In genomic region chr6:137879885-137880430, GRCh38 we compare ENCODE assay signal across 18 cellular contexts. TPM values are rescaled to one million over a fixed set of nuclear protein-coding genes. Genes with fewer than 3 reads are reported as not detected.
DNase-seq lines count a peak whose midpoint lies in the region; ATAC-seq, FAIRE-seq and TF ChIP-seq lines count a peak whose summit lies in the region.
"Had no signal": no experiment of that assay in that cellular context is flagged by ENCODE, and none has a peak within 500 bp of the region (broad histone marks: within the 10 kb centered on the region; RNA-seq: fewer than 3 reads in every experiment).

No MANE protein-coding gene starts in this region.

- no peak for TF ChIP-seq EP300 in GM12878 (IDR thresholded peaks at IDR 0.05; ENCODE audit: borderline replicate concordance in 1 of 2, control insufficient read depth in 1 of 2, low read depth in 2 of 2, low read length in 2 of 2)

- H3K36me3 Mint-ChIP-seq in activated CD4-positive, alpha-beta T cell treated with anti-CD3 and anti-CD28 coated beads for 36 hours (ENCODE audit: low read depth) = peaks cover 94% of the 10 kb centered on the region

- H3K27ac ChIP-seq in GM12878 (ENCODE audit: control insufficient read depth, insufficient read depth) (no peak overlapping the region), rectal smooth muscle tissue (ENCODE audit: low read depth, low read length) (peak overlapping the region; percentile 36)
- H3K27ac ChIP-seq: ascending aorta, neural progenitor cell had no signal

- no peaks in the 10 kb centered on the region for H3K27me3 Mint-ChIP-seq in activated CD4-positive, alpha-beta T cell treated with anti-CD3 and anti-CD28 coated beads for 36 hours

- CTCF ChIA-PET in activated CD4-positive, alpha-beta T cell treated with anti-CD3 and anti-CD28 coated beads for 36 hours (lab: Charles Lee) = interaction anchor here (0.5 to 3.0 kb wide), 10 partner anchors 8 to 125 kb away, joined by 3 to 15 read pairs (median 4); partner anchors contain the start of gene TNFAIP3
- CTCF ChIA-PET in GM12878 (lab: Yijun Ruan, JAX) = interaction anchor here (0.9 to 24.0 kb wide), 9 partner anchors 9 to 172 kb away, joined by 3 to 712 read pairs (median 5); no protein-coding TSS in a partner anchor

- POLR2A ChIA-PET in activated CD4-positive, alpha-beta T cell treated with anti-CD3 and anti-CD28 coated beads for 36 hours (lab: Charles Lee) = interaction anchor here (0.6 to 1.5 kb wide), 4 partner anchors 9 to 163 kb away, joined by 3 to 8 read pairs (median 4); no protein-coding TSS in a partner anchor
- POLR2A ChIA-PET in GM12878 (lab: Charles Lee) = interaction anchor here (1.0 to 3.3 kb wide), 10 partner anchors 9 to 47 kb away, joined by 3 to 20 read pairs (median 4); no protein-coding TSS in a partner anchor

- no peak for DNase-seq in activated CD4-positive, alpha-beta T cell treated with anti-CD3 and anti-CD28 coated beads for 36 hours
- no peak for DNase-seq in activated CD4-positive, alpha-beta T cell treated with anti-CD3 and anti-CD28 coated beads, Interleukin-2, amount 50 U/mL, for 4 hours
- peak; percentile 69 for DNase-seq in H7
- DNase-seq in GM12878 (ENCODE audit: low read depth, low spot score) = no peak
- DNase-seq in OCI-M2 (lab: John Stamatoyannopoulos, UW; ENCODE audit: unreplicated experiment) = no peak
- DNase-seq in SKM-1 treated with dmso at 0.1 percent for 144 hours (lab: John Stamatoyannopoulos, UW; ENCODE audit: unreplicated experiment) = no peak
- DNase-seq in DMS79 treated with DMSO at 0.1 percent for 48 hours (lab: John Stamatoyannopoulos, UW) = no peak
- DNase-seq: 8988T, mesenchymal stem cell, NCI-H1048, NCI-H2107, NCI-H748 treated with DMSO at 0.1 percent for 48 hours had no signal

- TF ChIP-seq RAD21 in GM12878 (IDR thresholded peaks at IDR 0.05; ENCODE audit: insufficient read depth, low read depth, low read length) = no peak

- H3K9ac ChIP-seq in GM12878 (ENCODE audit: control insufficient read depth, insufficient read depth, low read length) = peak overlapping the region; percentile 26
- no peak overlapping the region for H3K9ac ChIP-seq in rectal smooth muscle tissue (ENCODE audit: low read length)
- H3K9ac ChIP-seq: neural progenitor cell had no signal

- peaks cover 5% of the 10 kb centered on the region for H3K9me3 Mint-ChIP-seq in activated CD4-positive, alpha-beta T cell treated with anti-CD3 and anti-CD28 coated beads for 36 hours (ENCODE audit: low read depth)
- H3K9me3 Mint-ChIP-seq: neural progenitor cell had no signal

- H3K36me3 ChIP-seq in H7 (replicated peaks; ENCODE audit: control insufficient read depth, insufficient read depth, low read length) (peaks cover 2% of the 10 kb centered on the region; the same call in 1 of the 2 replicates), GM12878 (ENCODE audit: control insufficient read depth in 2 of 2, insufficient read depth in 2 of 2, low read length in 1 of 2) (peaks cover 45 to 71% of the 10 kb centered on the region in 2 experiments), rectal smooth muscle tissue (ENCODE audit: control insufficient read depth, insufficient read depth, low read length) (peaks cover 61% of the 10 kb centered on the region)

- TF ChIP-seq CTCF in GM12878 (IDR thresholded peaks at IDR 0.05 in 2 of 3, conservative IDR thresholded peaks at IDR 0.05 in 1 of 3; ENCODE audit: control insufficient read depth in 2 of 3, extremely low read depth in 1 of 3, insufficient read depth in 1 of 3, low read depth in 3 of 3, low read length in 3 of 3) = no peak

- RAD21 ChIA-PET in GM12878 (lab: Charles Lee; ENCODE audit: unreplicated experiment) = interaction anchor here (1.1 to 20.6 kb wide), 7 partner anchors 9 to 175 kb away, joined by 4 to 774 read pairs (median 21); no protein-coding TSS in a partner anchor

- no peaks in the 10 kb centered on the region for H3K27me3 ChIP-seq in H7 (ENCODE audit: control insufficient read depth, insufficient read depth, low read length)
- no peaks in the 10 kb centered on the region for H3K27me3 ChIP-seq in GM12878 (replicated peaks in 1 of 2; ENCODE audit: control insufficient read depth in 2 of 2, insufficient read depth in 2 of 2, low read length in 1 of 2)
- H3K27me3 ChIP-seq in rectal smooth muscle tissue (ENCODE audit: control insufficient read depth, insufficient read depth, low read length) = no peaks in the 10 kb centered on the region
- H3K27me3 ChIP-seq: ascending aorta, neural progenitor cell had no signal

- peaks cover 66% of the 10 kb centered on the region for H3K79me2 ChIP-seq in GM12878 (ENCODE audit: control insufficient read depth, insufficient read depth, low read length)

- no peak for TF ChIP-seq POLR2A in GM12878 (IDR thresholded peaks at IDR 0.05; ENCODE audit: low read depth, low read length)

- in situ Hi-C loops in GM12878 (cut with MboI) = loop anchor here (10.0 kb wide), 1 partner anchor 235 kb away; no protein-coding TSS in a partner anchor

- H4K20me1 ChIP-seq in GM12878 (ENCODE audit: control insufficient read depth, insufficient read depth) = no peaks in the 10 kb centered on the region; the same call in 1 of the 2 replicates

- H3K4me2 ChIP-seq in GM12878 (ENCODE audit: control insufficient read depth, insufficient read depth) = 0 out of 2 replicates have a peak overlapping the region, but pooled peaks have one; percentile 19

- SMC1A ChIA-PET in GM12878 (lab: Charles Lee; ENCODE audit: uncharacterized antibody, unreplicated experiment) = interaction anchor here (0.8 to 30.6 kb wide), 8 partner anchors 11 to 175 kb away, joined by 3 to 1237 read pairs (median 26); partner anchors contain the start of gene TNFAIP3

- H3K9me3 ChIP-seq in GM12878 (replicated peaks; ENCODE audit: control insufficient read depth, insufficient read depth, low read length) = no peaks in the 10 kb centered on the region
- H3K9me3 ChIP-seq: ascending aorta had no signal

- intact Hi-C loops in activated CD4-positive, alpha-beta T cell treated with anti-CD3 and anti-CD28 coated beads for 36 hours (cut with DNase I, micrococcal nuclease) = no loop called here
- intact Hi-C loops in GM12878 (cut with micrococcal nuclease; ENCODE audit: unreplicated experiment) = no loop called here

- H3K4me3 Mint-ChIP-seq in activated CD4-positive, alpha-beta T cell treated with anti-CD3 and anti-CD28 coated beads for 36 hours = peak overlapping the region; percentile 61
- H3K4me3 Mint-ChIP-seq: neural progenitor cell had no signal

- no peak for FAIRE-seq in GM12878 (lab: Jason Lieb, UNC)
- FAIRE-seq: colon, GM12892, RCC 7860 had no signal

- peaks cover 10% of the 10 kb centered on the region; the same call in 1 of the 2 replicates for H3K4me1 ChIP-seq in GM12878 (ENCODE audit: control insufficient read depth, insufficient read depth, low read length)
- H3K4me1 ChIP-seq in rectal smooth muscle tissue (ENCODE audit: control insufficient read depth, insufficient read depth, low read length) = peaks cover 7% of the 10 kb centered on the region

- WGBS in GM12878 (ENCODE audit: insufficient coverage, insufficient replicate concordance, low lambda C conversion rate, missing lambda C conversion rate) = 91% methylated on average over 9 of the region's 9 CpGs

- BruUV-seq in GM12878 (replicated peaks; lab: Mats Ljungman, UMichigan) = no TSS peak

- peaks cover 85% of the 10 kb centered on the region for H3K4me1 Mint-ChIP-seq in activated CD4-positive, alpha-beta T cell treated with anti-CD3 and anti-CD28 coated beads for 36 hours

- peak overlapping the region; percentile 84 for H3K27ac Mint-ChIP-seq in activated CD4-positive, alpha-beta T cell treated with anti-CD3 and anti-CD28 coated beads for 36 hours
- H3K27ac Mint-ChIP-seq: neural progenitor cell had no signal

- H3K4me3 ChIP-seq in H7 (ENCODE audit: insufficient read depth, low read depth, low read length) = no peak overlapping the region
- H3K4me3 ChIP-seq in GM12878 = 0 out of 2 replicates have a peak overlapping the region, but pooled peaks have one; percentile 42
- H3K4me3 ChIP-seq in rectal smooth muscle tissue (ENCODE audit: low read length) = no peak overlapping the region
- H3K4me3 ChIP-seq: ascending aorta had no signal

- no peak for ATAC-seq in activated CD4-positive, alpha-beta T cell treated with anti-CD3 and anti-CD28 coated beads for 36 hours
- no peak for ATAC-seq in GM12878

- no peak overlapping the region for H2AFZ ChIP-seq in GM12878 (ENCODE audit: control insufficient read depth, low read depth, low read length)
- H2AFZ ChIP-seq: neural progenitor cell had no signal

TF ChIP-seq in GM12878, 131 proteins besides CTCF, POLR2A, EP300 and RAD21 (continues in another document):
- TF ChIP-seq SMAD5 (IDR thresholded peaks at IDR 0.05; ENCODE audit: low read depth) (0 out of 2 replicates have a peak, but pooled peaks have one; percentile 43), POLR2AphosphoS5 (IDR thresholded peaks at IDR 0.05; ENCODE audit: low read length) (peak; percentile 60; the same call in 1 of the 2 replicates), TCF7 (IDR thresholded peaks at IDR 0.05; ENCODE audit: borderline replicate concordance) (no peak), CHD1 (IDR thresholded peaks at IDR 0.05; ENCODE audit: low read depth, low read length) (no peak)

RNA-seq across cellular contexts. Expression of gene TNFAIP3, which starts 12.9 kb away (rescaled TPM):
- total RNA-seq in activated CD4-positive, alpha-beta T cell treated with anti-CD3 and anti-CD28 coated beads for 36 hours = 100 to 1,000 TPM; 284 to 371 TPM
- total RNA-seq in H7 (2014; rRNA removed; shearing (Covaris generic)) = 1.2 and 1.7 TPM in 2 replicates
- 258 and 260 TPM in 2 replicates for total RNA-seq in GM12878 (2013; cell fraction: nucleolus; rRNA removed)
- total RNA-seq in GM12878 (2014; rRNA removed) (84.0 and 96.8 TPM in 2 replicates), GM12878 (2014; rRNA removed; fragmentation: Illumina TruSeq; extraction: Trizol) (81.4 and 82.4 TPM in 2 replicates), GM12878 (2021) (220 and 229 TPM in 2 replicates)
- polyA plus RNA-seq in GM12878 (2011; ENCODE audit: low read depth) = 59.4 TPM
- polyA plus RNA-seq in GM12878 (2011; rRNA removed) (308 and 350 TPM in 2 replicates), GM12878 (2014; fragmentation: Illumina TruSeq; extraction: Trizol) (149 and 171 TPM in 2 replicates), GM12878 (2014; fragmentation: Nextera tagmentation; extraction: Ambion mirVana) (10 to 100 TPM; 18.0 to 31.5 TPM), GM12878 (2014; rRNA removed) (138 and 149 TPM in 2 replicates), GM12878 (2016; fragmentation: Nextera tagmentation; extraction: Ambion mirVana) (100 to 1,000 TPM; 126 to 128 TPM)
- 204 and 210 TPM in 2 replicates for polyA plus RNA-seq in GM12878 (2011; cell fraction: cytosol; rRNA removed)
- 565 and 695 TPM in 2 replicates for polyA plus RNA-seq in GM12878 (2011; cell fraction: nucleus; rRNA removed)
- 64.6 and 107 TPM in 2 replicates for polyA plus RNA-seq in GM12878 (2012)
- 268 and 281 TPM in 2 replicates for polyA minus RNA-seq in GM12878 (2011; rRNA and poly(A)+ RNA removed)
- 95.9 and 104 TPM in 2 replicates for polyA minus RNA-seq in GM12878 (2011; cell fraction: cytosol; rRNA and poly(A)+ RNA removed)
- 243 and 270 TPM in 2 replicates for polyA minus RNA-seq in GM12878 (2011; cell fraction: nucleus; rRNA and poly(A)+ RNA removed)

Comparison
In these comparisons a context has a peak if more than half of its experiments do, and no peak if none do; other contexts are left out.
1. RNA of gene TNFAIP3, which starts 12.9 kb away (total RNA-seq): 284 to 371 TPM in activated CD4-positive, alpha-beta T cell treated with anti-CD3 and anti-CD28 coated beads for 36 hours and 81.4 to 260 TPM in GM12878; 1.2 to 1.7 TPM in H7; every median in the first group is over 10 times any median in the second.